Comparison of ENCODE assay signal across 1 cellular context in genomic region chr20:25525857-25526256, GRCh38.
A peak's percentile ranks its signal among the peaks of the same experiment; 100 is the strongest.
TF ChIP-seq lines count a peak whose summit lies in the region.

No MANE protein-coding gene starts in this region.

TF ChIP-seq in HepG2, 621 proteins besides CTCF, POLR2A, EP300 and RAD21 (continued from another document and continues in another):
- TF ChIP-seq THAP11 (CRISPR knock-in tag; IDR thresholded peaks at IDR 0.05) = peak; percentile 72
- TF ChIP-seq PCBP1 (IDR thresholded peaks at IDR 0.05; ENCODE audit: borderline replicate concordance, low read depth, low read length) = no peak
- TF ChIP-seq ERF (CRISPR knock-in tag; IDR thresholded peaks at IDR 0.05) = no peak
- TF ChIP-seq ELF1 (CRISPR knock-in tag; IDR thresholded peaks at IDR 0.05) = no peak
- TF ChIP-seq U2AF2 (IDR thresholded peaks at IDR 0.05; ENCODE audit: low read depth, low read length) = no peak
- TF ChIP-seq ZNF660 (CRISPR knock-in tag; IDR thresholded peaks at IDR 0.05; ENCODE audit: borderline replicate concordance, low read depth) = no peak
- no peak for TF ChIP-seq ARNT (IDR thresholded peaks at IDR 0.05)
- no peak for TF ChIP-seq GABPB1 (CRISPR knock-in tag; IDR thresholded peaks at IDR 0.05)
- no peak for TF ChIP-seq ZNF121 (CRISPR knock-in tag; IDR thresholded peaks at IDR 0.05)
- TF ChIP-seq SP4 (CRISPR knock-in tag; IDR thresholded peaks at IDR 0.05) = no peak
- no peak for TF ChIP-seq ZNF460 (CRISPR knock-in tag; IDR thresholded peaks at IDR 0.05; ENCODE audit: borderline replicate concordance)
- no peak for TF ChIP-seq ZNF781 (CRISPR knock-in tag; IDR thresholded peaks at IDR 0.05; ENCODE audit: borderline replicate concordance, not compliant biosample characterization)
- no peak for TF ChIP-seq AKAP8 (CRISPR knock-in tag; IDR thresholded peaks at IDR 0.05)
- no peak for TF ChIP-seq IRX3 (CRISPR knock-in tag; IDR thresholded peaks at IDR 0.05; ENCODE audit: borderline replicate concordance, low read depth)
- TF ChIP-seq HOXA5 (CRISPR knock-in tag; IDR thresholded peaks at IDR 0.05) = no peak; the same call in 1 of the 2 replicates
- no peak for TF ChIP-seq PBX3 (CRISPR knock-in tag; IDR thresholded peaks at IDR 0.05; ENCODE audit: borderline replicate concordance)
- TF ChIP-seq, protein P1, sequence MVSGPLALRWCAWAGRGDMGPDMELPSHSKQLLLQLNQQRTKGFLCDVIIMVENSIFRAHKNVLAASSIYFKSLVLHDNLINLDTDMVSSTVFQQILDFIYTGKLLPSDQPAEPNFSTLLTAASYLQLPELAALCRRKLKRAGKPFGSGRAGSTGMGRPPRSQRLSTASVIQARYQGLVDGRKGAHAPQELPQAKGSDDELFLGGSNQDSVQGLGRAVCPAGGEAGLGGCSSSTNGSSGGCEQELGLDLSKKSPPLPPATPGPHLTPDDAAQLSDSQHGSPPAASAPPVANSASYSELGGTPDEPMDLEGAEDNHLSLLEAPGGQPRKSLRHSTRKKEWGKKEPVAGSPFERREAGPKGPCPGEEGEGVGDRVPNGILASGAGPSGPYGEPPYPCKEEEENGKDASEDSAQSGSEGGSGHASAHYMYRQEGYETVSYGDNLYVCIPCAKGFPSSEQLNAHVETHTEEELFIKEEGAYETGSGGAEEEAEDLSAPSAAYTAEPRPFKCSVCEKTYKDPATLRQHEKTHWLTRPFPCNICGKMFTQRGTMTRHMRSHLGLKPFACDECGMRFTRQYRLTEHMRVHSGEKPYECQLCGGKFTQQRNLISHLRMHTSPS (CRISPR knock-in tag; IDR thresholded peaks at IDR 0.05; ENCODE audit: low read depth) = no peak; the same call in 1 of the 2 replicates
- no peak for TF ChIP-seq HMGA1 (CRISPR knock-in tag; conservative IDR thresholded peaks at IDR 0.05)
- TF ChIP-seq, protein P2, sequence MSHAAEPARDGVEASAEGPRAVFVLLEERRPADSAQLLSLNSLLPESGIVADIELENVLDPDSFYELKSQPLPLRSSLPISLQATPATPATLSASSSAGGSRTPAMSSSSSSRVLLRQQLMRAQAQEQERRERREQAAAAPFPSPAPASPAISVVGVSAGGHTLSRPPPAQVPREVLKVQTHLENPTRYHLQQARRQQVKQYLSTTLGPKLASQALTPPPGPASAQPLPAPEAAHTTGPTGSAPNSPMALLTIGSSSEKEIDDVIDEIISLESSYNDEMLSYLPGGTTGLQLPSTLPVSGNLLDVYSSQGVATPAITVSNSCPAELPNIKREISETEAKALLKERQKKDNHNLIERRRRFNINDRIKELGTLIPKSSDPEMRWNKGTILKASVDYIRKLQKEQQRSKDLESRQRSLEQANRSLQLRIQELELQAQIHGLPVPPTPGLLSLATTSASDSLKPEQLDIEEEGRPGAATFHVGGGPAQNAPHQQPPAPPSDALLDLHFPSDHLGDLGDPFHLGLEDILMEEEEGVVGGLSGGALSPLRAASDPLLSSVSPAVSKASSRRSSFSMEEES (CRISPR knock-in tag; IDR thresholded peaks at IDR 0.05) = peak; percentile 30; the same call in 1 of the 2 replicates
- TF ChIP-seq, protein P3, sequence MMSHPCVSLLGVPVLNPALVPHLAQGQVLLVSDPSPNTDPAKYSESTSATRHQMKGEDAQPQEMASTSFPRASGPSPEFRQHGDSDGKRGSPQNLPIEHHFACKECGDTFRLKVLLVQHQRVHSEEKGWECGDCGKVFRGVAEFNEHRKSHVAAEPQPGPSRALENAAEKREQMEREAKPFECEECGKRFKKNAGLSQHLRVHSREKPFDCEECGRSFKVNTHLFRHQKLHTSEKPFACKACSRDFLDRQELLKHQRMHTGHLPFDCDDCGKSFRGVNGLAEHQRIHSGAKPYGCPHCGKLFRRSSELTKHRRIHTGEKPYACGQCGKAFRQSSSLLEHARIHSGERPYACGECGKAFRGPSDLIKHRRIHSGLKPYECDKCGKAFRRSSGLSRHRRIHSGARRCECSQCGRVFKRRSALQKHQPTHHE (CRISPR knock-in tag; IDR thresholded peaks at IDR 0.05; ENCODE audit: borderline replicate concordance) = no peak
- no peak for TF ChIP-seq BRF2 (CRISPR knock-in tag; IDR thresholded peaks at IDR 0.05)
- no peak for TF ChIP-seq MTF2 (CRISPR knock-in tag; IDR thresholded peaks at IDR 0.05; ENCODE audit: borderline replicate concordance)
- TF ChIP-seq SNAI1 (CRISPR knock-in tag; IDR thresholded peaks at IDR 0.05; ENCODE audit: borderline replicate concordance) = no peak
- no peak for TF ChIP-seq MXD1 (CRISPR knock-in tag; IDR thresholded peaks at IDR 0.05)
- no peak for TF ChIP-seq ATM (IDR thresholded peaks at IDR 0.05; ENCODE audit: borderline replicate concordance)
- TF ChIP-seq FOXP1 (IDR thresholded peaks at IDR 0.05) = no peak
- TF ChIP-seq FOXP1 (CRISPR knock-in tag; IDR thresholded peaks at IDR 0.05) = peak; percentile 50
- peak; percentile 73 for TF ChIP-seq RARA (CRISPR knock-in tag; IDR thresholded peaks at IDR 0.05)
- no peak for TF ChIP-seq RBM22 (optimal IDR thresholded peaks at IDR 0.05; ENCODE audit: low read length)
- TF ChIP-seq ZNF776 (CRISPR knock-in tag; IDR thresholded peaks at IDR 0.05) = no peak
- TF ChIP-seq ZNF790 (CRISPR knock-in tag; IDR thresholded peaks at IDR 0.05; ENCODE audit: borderline replicate concordance) = no peak
- TF ChIP-seq MTA3 (CRISPR knock-in tag; IDR thresholded peaks at IDR 0.05) = no peak
- no peak for TF ChIP-seq ZFP91 (CRISPR knock-in tag; IDR thresholded peaks at IDR 0.05; ENCODE audit: borderline replicate concordance)
- TF ChIP-seq FOXK2 (IDR thresholded peaks at IDR 0.05) = peak; percentile 55; the same call in 1 of the 2 replicates
- TF ChIP-seq, protein P4, sequence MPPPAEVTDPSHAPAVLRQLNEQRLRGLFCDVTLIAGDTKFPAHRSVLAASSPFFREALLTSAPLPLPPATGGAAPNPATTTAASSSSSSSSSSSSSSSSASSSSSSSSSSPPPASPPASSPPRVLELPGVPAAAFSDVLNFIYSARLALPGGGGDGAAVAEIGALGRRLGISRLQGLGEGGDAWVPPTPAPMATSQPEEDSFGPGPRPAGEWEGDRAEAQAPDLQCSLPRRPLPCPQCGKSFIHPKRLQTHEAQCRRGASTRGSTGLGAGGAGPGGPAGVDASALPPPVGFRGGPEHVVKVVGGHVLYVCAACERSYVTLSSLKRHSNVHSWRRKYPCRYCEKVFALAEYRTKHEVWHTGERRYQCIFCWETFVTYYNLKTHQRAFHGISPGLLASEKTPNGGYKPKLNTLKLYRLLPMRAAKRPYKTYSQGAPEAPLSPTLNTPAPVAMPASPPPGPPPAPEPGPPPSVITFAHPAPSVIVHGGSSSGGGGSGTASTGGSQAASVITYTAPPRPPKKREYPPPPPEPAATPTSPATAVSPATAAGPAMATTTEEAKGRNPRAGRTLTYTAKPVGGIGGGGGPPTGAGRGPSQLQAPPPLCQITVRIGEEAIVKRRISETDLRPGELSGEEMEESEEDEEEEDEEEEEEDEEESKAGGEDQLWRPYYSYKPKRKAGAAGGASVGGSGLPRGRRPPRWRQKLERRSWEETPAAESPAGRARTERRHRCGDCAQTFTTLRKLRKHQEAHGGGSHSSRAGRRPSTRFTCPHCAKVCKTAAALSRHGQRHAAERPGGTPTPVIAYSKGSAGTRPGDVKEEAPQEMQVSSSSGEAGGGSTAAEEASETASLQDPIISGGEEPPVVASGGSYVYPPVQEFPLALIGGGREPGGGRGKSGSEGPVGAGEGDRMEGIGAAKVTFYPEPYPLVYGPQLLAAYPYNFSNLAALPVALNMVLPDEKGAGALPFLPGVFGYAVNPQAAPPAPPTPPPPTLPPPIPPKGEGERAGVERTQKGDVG (CRISPR knock-in tag; IDR thresholded peaks at IDR 0.05; ENCODE audit: borderline replicate concordance) = no peak
- TF ChIP-seq ZNF317 (CRISPR knock-in tag; IDR thresholded peaks at IDR 0.05) = peak; percentile 82
- TF ChIP-seq, protein P5, sequence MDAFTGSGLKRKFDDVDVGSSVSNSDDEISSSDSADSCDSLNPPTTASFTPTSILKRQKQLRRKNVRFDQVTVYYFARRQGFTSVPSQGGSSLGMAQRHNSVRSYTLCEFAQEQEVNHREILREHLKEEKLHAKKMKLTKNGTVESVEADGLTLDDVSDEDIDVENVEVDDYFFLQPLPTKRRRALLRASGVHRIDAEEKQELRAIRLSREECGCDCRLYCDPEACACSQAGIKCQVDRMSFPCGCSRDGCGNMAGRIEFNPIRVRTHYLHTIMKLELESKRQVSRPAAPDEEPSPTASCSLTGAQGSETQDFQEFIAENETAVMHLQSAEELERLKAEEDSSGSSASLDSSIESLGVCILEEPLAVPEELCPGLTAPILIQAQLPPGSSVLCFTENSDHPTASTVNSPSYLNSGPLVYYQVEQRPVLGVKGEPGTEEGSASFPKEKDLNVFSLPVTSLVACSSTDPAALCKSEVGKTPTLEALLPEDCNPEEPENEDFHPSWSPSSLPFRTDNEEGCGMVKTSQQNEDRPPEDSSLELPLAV (CRISPR knock-in tag; conservative IDR thresholded peaks at IDR 0.05; ENCODE audit: low read depth) = no peak
- TF ChIP-seq ZFX (CRISPR knock-in tag; IDR thresholded peaks at IDR 0.05; ENCODE audit: low read depth) = peak; percentile 46
- no peak; the same call in 1 of the 2 replicates for TF ChIP-seq ESRRA (CRISPR knock-in tag; IDR thresholded peaks at IDR 0.05; ENCODE audit: low read depth)
- TF ChIP-seq ZNF510 (CRISPR knock-in tag; IDR thresholded peaks at IDR 0.05; ENCODE audit: low read depth) = 0 out of 2 replicates have a peak, but pooled peaks have one; percentile 41
- TF ChIP-seq POLR2AphosphoS5 (IDR thresholded peaks at IDR 0.05; ENCODE audit: low read depth, low read length) = no peak
- TF ChIP-seq ZZZ3 (CRISPR knock-in tag; IDR thresholded peaks at IDR 0.05; ENCODE audit: borderline replicate concordance) = no peak
- no peak for TF ChIP-seq ZNF496 (CRISPR knock-in tag; IDR thresholded peaks at IDR 0.05; ENCODE audit: insufficient replicate concordance)
- no peak for TF ChIP-seq KDM5B (CRISPR knock-in tag; IDR thresholded peaks at IDR 0.05; ENCODE audit: borderline replicate concordance)
- TF ChIP-seq ZSCAN22 (CRISPR knock-in tag; IDR thresholded peaks at IDR 0.05) = no peak
- no peak for TF ChIP-seq ZNF136 (CRISPR knock-in tag; IDR thresholded peaks at IDR 0.05; ENCODE audit: low read depth)
- TF ChIP-seq MBD4 (IDR thresholded peaks at IDR 0.05; ENCODE audit: borderline replicate concordance, low read length) = no peak
- peak; percentile 82 for TF ChIP-seq CREB1 (IDR thresholded peaks at IDR 0.05)
- peak; percentile 74; the same call in 1 of the 2 replicates for TF ChIP-seq CREB1 (CRISPR knock-in tag; IDR thresholded peaks at IDR 0.05)
- no peak for TF ChIP-seq ZNF274 (CRISPR knock-in tag; IDR thresholded peaks at IDR 0.05)
- no peak for TF ChIP-seq ISX (CRISPR knock-in tag; conservative IDR thresholded peaks at IDR 0.05)
